2 cellular contexts compared by ENCODE assay signal in the genomic region with DNA sequence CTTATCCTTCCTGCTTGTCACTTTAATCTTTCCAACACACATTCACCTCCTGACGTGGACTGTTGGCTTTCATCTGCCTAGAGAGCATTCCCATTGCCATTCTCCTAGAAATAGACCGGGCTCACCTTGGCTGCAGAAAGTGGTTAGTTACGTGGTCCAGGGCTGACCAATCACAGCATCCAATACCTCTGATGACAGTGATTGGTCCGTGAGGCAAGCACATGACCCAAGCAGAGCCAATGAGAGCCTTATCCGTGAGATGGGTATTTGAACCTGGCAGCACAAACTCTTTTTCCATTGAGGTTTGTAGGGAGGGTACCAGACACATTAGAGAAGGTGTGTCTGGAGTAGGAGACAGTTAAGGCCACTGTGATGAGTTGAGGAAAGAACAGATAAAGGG.
TF ChIP-seq lines count a peak whose summit lies in the region.

No MANE protein-coding gene starts in this region.

TF ChIP-seq in GM23338, 12 proteins besides CTCF, POLR2A, EP300 and RAD21 (continues in another document):
- TF ChIP-seq REST (IDR thresholded peaks at IDR 0.05; ENCODE audit: unreplicated experiment) (no peak), EZH2phosphoT487 (IDR thresholded peaks at IDR 0.05; ENCODE audit: unreplicated experiment) (no peak), ZNF462 (CRISPR knock-in tag; IDR thresholded peaks at IDR 0.05) (no peak), ZNF331 (CRISPR knock-in tag; IDR thresholded peaks at IDR 0.05; ENCODE audit: low read depth) (no peak), NANOG (IDR thresholded peaks at IDR 0.05; ENCODE audit: borderline replicate concordance) (no peak), EZH2 (IDR thresholded peaks at IDR 0.05; ENCODE audit: low read depth, unreplicated experiment) (no peak), POLR2AphosphoS5 (IDR thresholded peaks at IDR 0.05; ENCODE audit: low read depth) (no peak), ETS1 (IDR thresholded peaks at IDR 0.05) (no peak), STAT1 (IDR thresholded peaks at IDR 0.05; ENCODE audit: unreplicated experiment) (no peak), JUNB (IDR thresholded peaks at IDR 0.05; ENCODE audit: unreplicated experiment) (no peak)

TF ChIP-seq in H1, 55 proteins besides CTCF, POLR2A, EP300 and RAD21:
- no peak for TF ChIP-seq FOSL1 (IDR thresholded peaks at IDR 0.05; ENCODE audit: insufficient read depth, low read depth, low read length)
- TF ChIP-seq KDM5A (IDR thresholded peaks at IDR 0.05; ENCODE audit: low read length), result no peak
- 0 out of 2 replicates have a peak, but pooled peaks have one; percentile 29 for TF ChIP-seq USF2 (IDR thresholded peaks at IDR 0.05; ENCODE audit: low read length)
- TF ChIP-seq TAF7 (optimal IDR thresholded peaks at IDR 0.05; ENCODE audit: borderline replicate concordance, low read depth, low read length), result no peak
- TF ChIP-seq SAP30 (IDR thresholded peaks at IDR 0.05; ENCODE audit: insufficient read depth, insufficient replicate concordance, low read length), result no peak
